In the genomic region with DNA sequence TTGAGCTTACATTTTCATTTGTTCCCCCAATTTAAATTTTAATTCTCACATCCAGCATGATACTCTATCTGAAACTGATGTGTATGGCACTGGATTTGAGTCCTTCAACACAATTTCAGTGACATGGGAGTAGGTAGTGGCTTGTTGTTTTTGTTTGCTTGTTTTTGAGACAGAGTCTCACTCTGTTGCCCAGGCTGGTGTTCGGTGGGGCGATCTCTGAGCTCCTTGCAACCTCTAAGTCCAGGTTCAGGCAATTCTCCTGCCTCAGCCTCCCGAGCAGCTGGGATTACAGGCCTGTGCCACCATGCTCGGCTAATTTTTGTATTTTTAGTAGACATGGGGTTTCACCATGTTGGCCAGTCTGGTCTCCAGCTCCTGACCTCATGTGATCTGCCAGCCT, we compare ENCODE assay signal across 9 cellular contexts. TPM values are rescaled to one million over a fixed set of nuclear protein-coding genes. Genes with fewer than 3 reads are reported as not detected.
DNase-seq lines count a peak whose midpoint lies in the region; ATAC-seq and TF ChIP-seq lines count a peak whose summit lies in the region.
"Not testable (repeated sequence)": the region's sequence is repeated elsewhere in the genome, so short reads cannot be mapped to it uniquely, and the experiment has no call there.
"Had no signal": no experiment of that assay in that cellular context is flagged by ENCODE, and none has a peak within 500 bp of the region (broad histone marks: within the 10 kb centered on the region; RNA-seq: fewer than 3 reads in every experiment).

No MANE protein-coding gene starts in this region.

- ATAC-seq in foreskin keratinocyte; upper lobe of left lung (ENCODE audit: low FRiP score in 2 of 2): not testable (repeated sequence)

- H3K9ac ChIP-seq in MM.1S (ENCODE audit: low read length) (peak overlapping the region; percentile 81), mucosa of stomach (ENCODE audit: low read length) (peak overlapping the region; percentile 94)

- not testable (repeated sequence) for H3K36me3 ChIP-seq in MM.1S (replicated peaks; ENCODE audit: insufficient read depth, low read length); brain microvascular endothelial cell (replicated peaks); mucosa of stomach (ENCODE audit: control insufficient read depth, insufficient read depth, low read length); sigmoid colon; upper lobe of left lung

- H3K36me3 Mint-ChIP-seq in activated CD4-positive, alpha-beta memory T cell treated with anti-CD3 and anti-CD28 coated beads for 36 hours, result not testable (repeated sequence)

- not testable (repeated sequence) for H4K20me1 ChIP-seq in MM.1S (ENCODE audit: insufficient read depth, low read length)

- H3K9me3 ChIP-seq in MM.1S (replicated peaks; ENCODE audit: insufficient read depth, low read length); mucosa of stomach (ENCODE audit: control insufficient read depth, low read length); sigmoid colon; upper lobe of left lung: not testable (repeated sequence)

- intact Hi-C loops in activated CD4-positive, alpha-beta memory T cell treated with anti-CD3 and anti-CD28 coated beads for 36 hours (cut with micrococcal nuclease), result loop anchor here (5.0 kb wide), 2 partner anchors 167 to 232 kb away; a partner anchor contains a TSS
- intact Hi-C loops in sigmoid colon (cut with DNase I), result not testable (repeated sequence)

- peak; percentile 44 for DNase-seq in DMS 273 (lab: John Stamatoyannopoulos, UW; ENCODE audit: unreplicated experiment)
- DNase-seq in MM.1S; activated CD4-positive, alpha-beta memory T cell treated with anti-CD3 and anti-CD28 coated beads for 36 hours; brain microvascular endothelial cell; foreskin keratinocyte; sigmoid colon; upper lobe of left lung: not testable (repeated sequence)

- H3K9me2 ChIP-seq in MM.1S (replicated peaks; ENCODE audit: insufficient read depth, low read length), result not testable (repeated sequence)

- in situ Hi-C loops in brain microvascular endothelial cell (cut with HindIII; ENCODE audit: low pct_ligation_motif_present, low sequenced_read_pairs), result not testable (repeated sequence)

- not testable (repeated sequence) for TF ChIP-seq EP300 in sigmoid colon (IDR thresholded peaks at IDR 0.05); upper lobe of left lung (IDR thresholded peaks at IDR 0.05)

- CTCF ChIA-PET in activated CD4-positive, alpha-beta memory T cell treated with anti-CD3 and anti-CD28 coated beads for 36 hours (lab: Charles Lee), result interaction anchor here (1.5 to 1.9 kb wide), 5 partner anchors 9 to 312 kb away, joined by 3 to 8 read pairs (median 4); a partner anchor contains a TSS

- H3K27ac ChIP-seq in MM.1S (ENCODE audit: low read length) (peak overlapping the region; percentile 85), brain microvascular endothelial cell (peak overlapping the region; percentile 83), foreskin keratinocyte (peak overlapping the region; percentile 98), sigmoid colon (peak overlapping the region; percentile 92 to 97 (median 96)), upper lobe of left lung (peak overlapping the region; percentile 89 to 97 (median 97))

- POLR2A ChIA-PET in activated CD4-positive, alpha-beta memory T cell treated with anti-CD3 and anti-CD28 coated beads for 36 hours (lab: Charles Lee), result interaction anchor here (1.1 to 2.3 kb wide), 2 partner anchors 11 to 13 kb away, joined by 3 to 14 read pairs; a partner anchor contains a TSS

- WGBS in sigmoid colon, 2 donors, result 76 to 83% methylated on average over 4 of the region's 4 CpGs
- 94 to 96% methylated on average over 4 of the region's 4 CpGs for WGBS in upper lobe of left lung, 2 donors

- not testable (repeated sequence) for TF ChIP-seq CTCF in MM.1S (IDR thresholded peaks at IDR 0.05; ENCODE audit: low read length); brain microvascular endothelial cell (IDR thresholded peaks at IDR 0.05; ENCODE audit: low read depth, low read length, missing control alignments); foreskin keratinocyte (conservative IDR thresholded peaks at IDR 0.05); sigmoid colon (IDR thresholded peaks at IDR 0.05); upper lobe of left lung (IDR thresholded peaks at IDR 0.05)

- peak overlapping the region; percentile 71 for H3K4me3 ChIP-seq in MM.1S (ENCODE audit: low read length)
- not testable (repeated sequence) for H3K4me3 ChIP-seq in brain microvascular endothelial cell (ENCODE audit: low read depth, low read length); mucosa of stomach (ENCODE audit: low read length)
- H3K4me3 ChIP-seq in sigmoid colon, result peak overlapping the region in 1 of 4 donors; percentile 74
- H3K4me3 ChIP-seq in upper lobe of left lung, result peak overlapping the region in 1 of 4 donors; percentile 68

- H3K4me3 Mint-ChIP-seq in activated CD4-positive, alpha-beta memory T cell treated with anti-CD3 and anti-CD28 coated beads for 36 hours, result peak overlapping the region; percentile 77

- not testable (repeated sequence) for H3K27me3 ChIP-seq in MM.1S (replicated peaks; ENCODE audit: insufficient read depth, low read length); brain microvascular endothelial cell (replicated peaks); foreskin keratinocyte; mucosa of stomach (ENCODE audit: control insufficient read depth, insufficient read depth, low read length); sigmoid colon; upper lobe of left lung

- TF ChIP-seq POLR2A in sigmoid colon (IDR thresholded peaks at IDR 0.05); upper lobe of left lung (IDR thresholded peaks at IDR 0.05): not testable (repeated sequence)

- H3K4me1 ChIP-seq in MM.1S (ENCODE audit: low read length) (peaks cover 15% of the 10 kb centered on the region), foreskin keratinocyte (peaks cover 10% of the 10 kb centered on the region), mucosa of stomach (ENCODE audit: control insufficient read depth, insufficient read depth, low read length) (peaks cover 13% of the 10 kb centered on the region), sigmoid colon (peaks cover 0 to 49% (median 42%) of the 10 kb centered on the region in 4 donors), upper lobe of left lung (peaks cover 22 to 45% (median 24%) of the 10 kb centered on the region in 4 donors)

- H3F3A ChIP-seq in MM.1S (ENCODE audit: insufficient read depth, low read length), result peaks cover 22% of the 10 kb centered on the region

- peaks cover 49% of the 10 kb centered on the region for H3K79me2 ChIP-seq in MM.1S (ENCODE audit: low read length)

- H3K4me2 ChIP-seq in MM.1S (ENCODE audit: low read depth, low read length), result peak overlapping the region; percentile 77

- not testable (repeated sequence) for H3K27me3 Mint-ChIP-seq in activated CD4-positive, alpha-beta memory T cell treated with anti-CD3 and anti-CD28 coated beads for 36 hours

- H3K27ac Mint-ChIP-seq in activated CD4-positive, alpha-beta memory T cell treated with anti-CD3 and anti-CD28 coated beads for 36 hours, result peak overlapping the region; percentile 96

- H3K9me3 Mint-ChIP-seq in activated CD4-positive, alpha-beta memory T cell treated with anti-CD3 and anti-CD28 coated beads for 36 hours, result not testable (repeated sequence)

- peaks cover 38% of the 10 kb centered on the region for H3K4me1 Mint-ChIP-seq in activated CD4-positive, alpha-beta memory T cell treated with anti-CD3 and anti-CD28 coated beads for 36 hours (ENCODE audit: low read depth)

- H2AFZ ChIP-seq in MM.1S (ENCODE audit: low read length), result peak overlapping the region; percentile 72

RNA-seq across cellular contexts. Expression of a gene that starts 1.3 kb away (rescaled TPM):
- 10 to 100 TPM; 27.4 to 27.8 TPM for total RNA-seq in activated CD4-positive, alpha-beta memory T cell treated with anti-CD3 and anti-CD28 coated beads for 36 hours
- total RNA-seq in foreskin keratinocyte (35.6 and 38.8 TPM in 2 replicates), sigmoid colon (10 to 100 TPM; 51.2 to 76.3 (median 63.7) TPM), upper lobe of left lung (10 to 100 TPM; 27.9 to 52.9 (median 43.7) TPM)
- polyA plus RNA-seq in foreskin keratinocyte (12.0 and 15.0 TPM in 2 replicates), sigmoid colon (10 to 100 TPM; 12.3 to 14.4 (median 12.9) TPM)

RNA-seq across cellular contexts. Expression of a gene that starts 10.3 kb away (rescaled TPM):
- 100 to 1,000 TPM; 120 to 137 TPM for total RNA-seq in activated CD4-positive, alpha-beta memory T cell treated with anti-CD3 and anti-CD28 coated beads for 36 hours
- 39.5 and 46.4 TPM in 2 replicates for total RNA-seq in foreskin keratinocyte
- 63.6 and 74.2 TPM in 2 replicates for polyA plus RNA-seq in foreskin keratinocyte
- total RNA-seq in sigmoid colon, result 100 to 1,000 TPM in 1 of 4 donors, 10 to 100 TPM in 3; 65.6 to 165 (median 76.2) TPM
- polyA plus RNA-seq in sigmoid colon, result 100 to 1,000 TPM in 1 of 3 donors, 10 to 100 TPM in 2; 43.2 to 188 (median 70.8) TPM
- total RNA-seq in upper lobe of left lung, result 100 to 1,000 TPM in 2 of 6 donors, 10 to 100 TPM in 4; 38.2 to 625 (median 91.4) TPM

RNA-seq across cellular contexts. Expression of a gene that starts 58.3 kb away (rescaled TPM):
- not detected for total RNA-seq in activated CD4-positive, alpha-beta memory T cell treated with anti-CD3 and anti-CD28 coated beads for 36 hours
- total RNA-seq in foreskin keratinocyte, result not detected in 2 replicates
- polyA plus RNA-seq in foreskin keratinocyte, result not detected in 2 replicates
- total RNA-seq in sigmoid colon, result not detected
- 100 to 1,000 TPM in 2 of 3 donors, 10 to 100 TPM in 1; 60.4 to 234 (median 191) TPM for polyA plus RNA-seq in sigmoid colon
- not detected for total RNA-seq in upper lobe of left lung
- total RNA-seq: Right ventricle myocardium inferior had no signal
